In genomic region chr14:99742074-99742473, GRCh38 we compare ENCODE assay signal across 1 cellular context.
TF ChIP-seq lines count a peak whose summit lies in the region.

No MANE protein-coding gene starts in this region.

TF ChIP-seq in IMR-90, 13 proteins besides CTCF, POLR2A, EP300 and RAD21:
- no peak for TF ChIP-seq RCOR1 (IDR thresholded peaks at IDR 0.05; ENCODE audit: insufficient replicate concordance, low read length)
TF ChIP-seq in IMR-90: peak in this region for 0.
